Comparison of ENCODE assay signal across 8 cellular contexts in the genomic region with DNA sequence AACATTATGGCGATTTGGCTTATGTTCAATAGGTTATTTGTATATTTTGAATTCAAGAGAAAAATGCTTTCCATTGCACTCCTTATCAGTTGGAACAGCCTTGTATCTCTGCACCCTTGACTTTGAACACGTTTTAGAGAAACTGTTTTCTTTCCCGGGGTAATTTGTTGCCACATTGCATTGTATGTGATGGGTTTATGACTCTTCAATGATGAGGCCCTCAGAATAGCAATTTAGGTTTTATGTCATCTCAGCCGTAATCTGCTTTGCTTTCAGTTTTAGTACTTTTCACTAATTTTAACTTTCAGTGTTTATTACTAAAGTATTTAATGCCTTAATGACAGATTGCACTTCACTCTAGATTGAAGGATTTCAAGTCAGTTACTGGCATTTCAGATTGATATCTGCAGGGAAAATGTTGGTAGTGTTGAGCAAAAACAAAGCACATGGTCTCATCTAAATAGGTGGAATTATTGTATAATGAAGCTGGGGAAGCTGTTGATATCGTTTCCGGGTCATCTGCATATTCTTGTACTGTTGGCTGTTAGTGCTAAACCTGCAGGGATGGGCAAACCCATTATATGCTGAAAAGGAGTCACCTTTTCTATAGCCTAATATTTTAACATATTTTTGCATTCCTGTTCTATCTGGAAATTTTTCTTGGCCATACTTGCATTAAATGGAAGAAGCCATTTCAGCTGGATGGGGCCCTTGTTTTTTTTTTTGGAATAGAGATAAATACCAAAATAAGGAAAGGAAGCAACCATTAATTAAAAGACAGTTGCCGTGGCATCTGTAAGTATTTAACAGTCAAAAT. TPM values are rescaled to one million over a fixed set of nuclear protein-coding genes. Genes with fewer than 3 reads are reported as not detected.
DNase-seq lines count a peak whose midpoint lies in the region; ATAC-seq and TF ChIP-seq lines count a peak whose summit lies in the region.

No MANE protein-coding gene starts in this region.

- H3K9me3 Mint-ChIP-seq in activated CD4-positive, alpha-beta T cell treated with anti-CD3 and anti-CD28 coated beads for 36 hours (ENCODE audit: low read depth): no peaks in the 10 kb centered on the region

- peaks cover 35% of the 10 kb centered on the region for H3K4me1 Mint-ChIP-seq in activated CD4-positive, alpha-beta T cell treated with anti-CD3 and anti-CD28 coated beads for 36 hours

- TF ChIP-seq POLR2A in erythroblast (IDR thresholded peaks at IDR 0.05; ENCODE audit: low read length): no peak

- intact Hi-C loops in activated CD4-positive, alpha-beta T cell treated with anti-CD3 and anti-CD28 coated beads for 36 hours (cut with DNase I, micrococcal nuclease): loop anchor here (2.0 to 10.0 kb wide), 3 partner anchors 15 to 541 kb away; a partner anchor contains a TSS

- DNase-seq in activated CD4-positive, alpha-beta T cell treated with anti-CD3 and anti-CD28 coated beads for 36 hours: no peak
- DNase-seq in activated CD4-positive, alpha-beta T cell treated with anti-CD3 and anti-CD28 coated beads, Interleukin-2, amount 50 U/mL, for 1 hour: no peak
- peak in 1 of 2 experiments; percentile 18 for DNase-seq in SJSA1 (ENCODE audit: low read depth in 1 of 2, low spot score in 2 of 2)
- DNase-seq in erythroblast (lab: John Stamatoyannopoulos, UW): peak; percentile 78 to 84
- DNase-seq in NCI-H146 treated with DMSO at 0.1 percent for 48 hours (lab: John Stamatoyannopoulos, UW; ENCODE audit: unreplicated experiment): no peak
- DNase-seq in NCI-H2171 (lab: John Stamatoyannopoulos, UW): no peak

- no peaks in the 10 kb centered on the region for H3K27me3 Mint-ChIP-seq in activated CD4-positive, alpha-beta T cell treated with anti-CD3 and anti-CD28 coated beads for 36 hours

- peaks cover 41% of the 10 kb centered on the region for H3K36me3 ChIP-seq in SJSA1
- H3K36me3 ChIP-seq in rectal smooth muscle tissue (ENCODE audit: control insufficient read depth, insufficient read depth, low read length): no peaks in the 10 kb centered on the region

- peak; percentile 21 for ATAC-seq in activated CD4-positive, alpha-beta T cell treated with anti-CD3 and anti-CD28 coated beads for 36 hours
- ATAC-seq in HG02759 (IDR thresholded peaks at IDR 0.05; ENCODE audit: unreplicated experiment): no peak

- peak overlapping the region; percentile 87 for H3K4me3 Mint-ChIP-seq in activated CD4-positive, alpha-beta T cell treated with anti-CD3 and anti-CD28 coated beads for 36 hours

- no peak overlapping the region for H3K27ac ChIP-seq in SJSA1
- H3K27ac ChIP-seq in rectal smooth muscle tissue (ENCODE audit: low read depth, low read length): no peak overlapping the region

- H3K4me1 ChIP-seq in SJSA1 (replicated peaks) (peaks cover 23% of the 10 kb centered on the region), rectal smooth muscle tissue (ENCODE audit: control insufficient read depth, insufficient read depth, low read length) (peaks cover 5% of the 10 kb centered on the region)

- peak overlapping the region; percentile 99 for H3K27ac Mint-ChIP-seq in activated CD4-positive, alpha-beta T cell treated with anti-CD3 and anti-CD28 coated beads for 36 hours

- H3K27me3 ChIP-seq in SJSA1 (replicated peaks) (no peaks in the 10 kb centered on the region), rectal smooth muscle tissue (ENCODE audit: control insufficient read depth, insufficient read depth, low read length) (no peaks in the 10 kb centered on the region)

- CTCF ChIA-PET in activated CD4-positive, alpha-beta T cell treated with anti-CD3 and anti-CD28 coated beads for 36 hours (lab: Charles Lee): no interaction called here

- H3K9ac ChIP-seq in rectal smooth muscle tissue (ENCODE audit: low read length): no peak overlapping the region

- peak overlapping the region; percentile 89 for H3K4me3 ChIP-seq in SJSA1
- H3K4me3 ChIP-seq in rectal smooth muscle tissue (ENCODE audit: low read length): peak overlapping the region; percentile 96

- no peaks in the 10 kb centered on the region for H3K9me3 ChIP-seq in SJSA1 (replicated peaks)

- POLR2A ChIA-PET in activated CD4-positive, alpha-beta T cell treated with anti-CD3 and anti-CD28 coated beads for 36 hours (lab: Charles Lee): no interaction called here

- peaks cover 29% of the 10 kb centered on the region for H3K36me3 Mint-ChIP-seq in activated CD4-positive, alpha-beta T cell treated with anti-CD3 and anti-CD28 coated beads for 36 hours (ENCODE audit: low read depth)

RNA-seq across cellular contexts. Expression of a gene that starts 2.0 kb away (rescaled TPM):
- 100 to 1,000 TPM; 112 to 120 TPM for total RNA-seq in activated CD4-positive, alpha-beta T cell treated with anti-CD3 and anti-CD28 coated beads for 36 hours
- 46.4 and 49.6 TPM in 2 replicates for total RNA-seq in SJSA1 (2014; rRNA removed; shearing (Covaris generic))

RNA-seq across cellular contexts. Expression of a gene that starts 13.7 kb away (rescaled TPM):
- total RNA-seq in activated CD4-positive, alpha-beta T cell treated with anti-CD3 and anti-CD28 coated beads for 36 hours: 10 to 100 TPM; 28.0 to 29.8 TPM
- total RNA-seq in SJSA1 (2014; rRNA removed; shearing (Covaris generic)): 69.1 and 83.1 TPM in 2 replicates

RNA-seq across cellular contexts. Expression of a gene that starts 45.9 kb away (rescaled TPM):
- not detected for total RNA-seq in activated CD4-positive, alpha-beta T cell treated with anti-CD3 and anti-CD28 coated beads for 36 hours
- not detected in 2 replicates for total RNA-seq in SJSA1 (2014; rRNA removed; shearing (Covaris generic))

Comparison
In these comparisons a context has a peak if more than half of its experiments do, and no peak if none do; other contexts are left out.
1. DNase-seq: peak in erythroblast (2 of 2); none in activated CD4-positive, alpha-beta T cell treated with anti-CD3 and anti-CD28 coated beads for 36 hours (single experiment), activated CD4-positive, alpha-beta T cell treated with anti-CD3 and anti-CD28 coated beads, Interleukin-2, amount 50 U/mL, for 1 hour (single experiment), NCI-H146 treated with DMSO at 0.1 percent for 48 hours (single experiment) and NCI-H2171 (single experiment).